ENCODE assay signal across 19 cellular contexts in the genomic region with DNA sequence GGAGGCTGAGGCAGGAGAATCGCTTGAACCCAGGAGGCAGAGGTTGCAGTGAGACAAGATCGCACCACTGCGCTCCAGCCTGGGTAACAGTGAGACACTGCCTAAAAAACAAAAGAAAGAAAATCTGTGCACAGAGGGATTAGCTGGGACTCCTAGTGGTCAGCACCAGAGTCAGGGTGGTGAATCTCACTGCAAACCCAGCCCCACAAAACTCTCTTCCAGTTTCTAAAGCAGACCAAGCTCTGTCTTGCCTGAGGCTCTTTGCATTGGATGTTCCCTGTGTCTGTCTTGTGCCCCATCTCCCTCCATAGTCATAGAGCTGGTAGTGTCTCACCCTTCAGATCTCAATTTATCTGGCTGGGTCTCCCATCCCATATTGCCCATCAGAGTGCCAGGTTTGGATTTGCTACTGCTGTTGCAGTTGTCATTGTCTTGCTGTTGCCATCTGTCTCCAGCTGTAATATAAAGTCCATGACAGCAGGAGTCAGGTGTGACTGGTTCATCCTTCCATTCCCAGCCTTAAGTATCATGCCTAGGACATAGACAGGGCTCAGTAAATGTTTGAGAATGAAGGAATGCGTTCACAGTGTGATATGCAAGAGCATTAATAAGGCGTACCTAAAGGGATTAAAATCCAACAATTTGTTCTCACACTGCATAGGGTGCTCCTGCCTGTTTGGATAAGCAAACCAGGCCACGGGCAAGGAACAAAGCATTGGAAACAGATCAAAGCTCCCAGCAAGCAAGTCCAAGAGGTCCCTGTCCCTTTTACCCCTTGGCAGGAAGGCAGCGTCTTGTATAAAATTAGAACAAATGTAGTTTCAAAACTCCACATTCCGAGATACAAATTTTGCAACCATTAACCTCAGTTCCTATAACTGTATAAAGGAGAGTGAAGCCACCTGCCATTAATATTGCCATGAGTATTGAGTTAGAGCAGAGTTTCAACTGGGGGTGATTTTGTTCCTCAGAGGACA.
DNase-seq lines count a peak whose midpoint lies in the region; ATAC-seq, FAIRE-seq and TF ChIP-seq lines count a peak whose summit lies in the region.
"Had no signal": no experiment of that assay in that cellular context is flagged by ENCODE, and none has a peak within 500 bp of the region (broad histone marks: within the 10 kb centered on the region; RNA-seq: fewer than 3 reads in every experiment).

No MANE protein-coding gene starts in this region.

- H4K20me1 ChIP-seq in H9 (ENCODE audit: control insufficient read depth, insufficient read depth, insufficient read length) (no peaks in the 10 kb centered on the region), keratinocyte (ENCODE audit: control insufficient read depth, extremely low read depth, insufficient read depth, low read length) (no peaks in the 10 kb centered on the region)

- H3T11ph ChIP-seq in H9 (ENCODE audit: low read length), result no peak overlapping the region

- H3K23me2 ChIP-seq in H9 (ENCODE audit: insufficient read length, low read depth, low read length, poor library complexity, severe bottlenecking), result no peaks in the 10 kb centered on the region

- H3K4me2 ChIP-seq in H9 (ENCODE audit: insufficient read depth, insufficient read length, low read length) (no peak overlapping the region), keratinocyte (ENCODE audit: control insufficient read depth, extremely low read depth, insufficient read depth, low read depth, low read length) (no peak overlapping the region)
- H3K4me2 ChIP-seq: A549 had no signal

- H2BK15ac ChIP-seq in H9 (ENCODE audit: low read depth, low read length), result no peak overlapping the region

- H3K27me3 ChIP-seq in A673 (replicated peaks; ENCODE audit: insufficient read depth, low read depth, low read length, poor library complexity) (no peaks in the 10 kb centered on the region), H9 (ENCODE audit: insufficient read depth, low read length) (no peaks in the 10 kb centered on the region), WERI-Rb-1 (ENCODE audit: insufficient read depth, low read depth, severe bottlenecking) (no peaks in the 10 kb centered on the region), keratinocyte (ENCODE audit: control insufficient read depth, extremely low read depth, insufficient read depth, low read length) (no peaks in the 10 kb centered on the region)
- H3K27me3 ChIP-seq: Peyer's patch had no signal

- no peak overlapping the region for H3K18ac ChIP-seq in H9 (ENCODE audit: insufficient read length, low read depth, low read length)

- H3K4me3 ChIP-seq in A673 (ENCODE audit: low read depth, low read length, poor library complexity, severe bottlenecking), result no peak overlapping the region
- no peak overlapping the region for H3K4me3 ChIP-seq in WERI-Rb-1 (ENCODE audit: low read depth, low read length)
- no peak overlapping the region for H3K4me3 ChIP-seq in keratinocyte (ENCODE audit: control insufficient read depth in 2 of 3, extremely low read depth in 1 of 3, insufficient read depth in 2 of 3, low read depth in 1 of 3, low read length in 3 of 3)
- H3K4me3 ChIP-seq: A549, Peyer's patch had no signal

- no peak for ATAC-seq in omental fat pad (ENCODE audit: low FRiP score)
- no peak for ATAC-seq in stimulated activated naive CD8-positive, alpha-beta T cell treated with anti-CD3 and anti-CD28 coated beads, Interleukin-15, Interleukin-2, amounts not matched to agents 100 U/mL and 50 U/mL, for 24 hours
- ATAC-seq: A549 had no signal

- no peak overlapping the region for H2BK12ac ChIP-seq in H9 (ENCODE audit: insufficient read length, low read depth, low read length)

- H3K14ac ChIP-seq in H9 (ENCODE audit: insufficient read depth, low read length), result no peak overlapping the region

- DNase-seq in A673 (ENCODE audit: low spot score), result peak; percentile 69
- no peak for DNase-seq in H9
- DNase-seq in WERI-Rb-1, result no peak
- DNase-seq in keratinocyte (ENCODE audit: low read depth, low spot score), result no peak
- no peak for DNase-seq in foreskin melanocyte
- no peak for DNase-seq in omental fat pad (ENCODE audit: low spot score)
- DNase-seq in stimulated activated naive CD8-positive, alpha-beta T cell treated with anti-CD3 and anti-CD28 coated beads, Interleukin-15, Interleukin-2, amounts not matched to agents 100 U/mL and 50 U/mL, for 24 hours, result no peak
- no peak for DNase-seq in globus pallidus (ENCODE audit: low spot score)
- DNase-seq: DMS79 treated with DMSO at 0.1 percent for 48 hours, H7, MM.1S, NCI-H1092 treated with DMSO at 0.1 percent for 48 hours, NCI-H146, NCI-H2081 treated with DMSO at 0.1 percent for 48 hours, NCI-H510A, NCI-H82, Peyer's patch had no signal

- intact Hi-C loops in A673 (cut with micrococcal nuclease; ENCODE audit: unreplicated experiment), result no loop called here

- peaks cover 23 to 36% of the 10 kb centered on the region in 2 experiments for H3K4me1 Mint-ChIP-seq in H9

- POLR2A ChIA-PET in A673 (lab: Charles Lee; ENCODE audit: low non-redundant PET), result no interaction called here

- no peaks in the 10 kb centered on the region for H3K79me1 ChIP-seq in H9 (ENCODE audit: insufficient read depth, low read depth, low read length, poor library complexity, severe bottlenecking)

- no peak overlapping the region for H2BK20ac ChIP-seq in H9 (ENCODE audit: low read depth, low read length, poor library complexity, severe bottlenecking)

- H3K9me1 ChIP-seq in keratinocyte (ENCODE audit: control insufficient read depth, extremely low read depth, insufficient read depth, low read length), result no peaks in the 10 kb centered on the region

- no peak overlapping the region for H4K8ac ChIP-seq in H9 (replicated peaks; ENCODE audit: insufficient read length, low read depth, low read length)

- WGBS in H9 (ENCODE audit: extremely low coverage, insufficient read length, low lambda C conversion rate), result no CpG with 5 or more reads among the region's 8 CpGs

- no peaks in the 10 kb centered on the region for H3K27me3 Mint-ChIP-seq in H9 (ENCODE audit: low read depth)

- FAIRE-seq in keratinocyte (lab: Jason Lieb, UNC), result peak; percentile 5
- FAIRE-seq: A549 had no signal

- H3K27ac ChIP-seq in A673 (ENCODE audit: low read depth, low read length, poor library complexity, severe bottlenecking), result no peak overlapping the region
- no peak overlapping the region for H3K27ac ChIP-seq in H9 (ENCODE audit: insufficient read length, low read depth, low read length)
- H3K27ac ChIP-seq in WERI-Rb-1, result no peak overlapping the region
- no peak overlapping the region for H3K27ac ChIP-seq in keratinocyte (ENCODE audit: control insufficient read depth, insufficient read depth, low read length)
- H3K27ac ChIP-seq: A549, C4-2B, Peyer's patch had no signal

- CTCF ChIA-PET in A673 (lab: Charles Lee), result no interaction called here

- no peak overlapping the region for H4K91ac ChIP-seq in H9 (ENCODE audit: insufficient read length, low read depth, low read length)

- no peak overlapping the region for H3K27ac Mint-ChIP-seq in H9

- no peak overlapping the region for H3K4me3 Mint-ChIP-seq in H9

- H3K9me3 Mint-ChIP-seq in H9, result no peaks in the 10 kb centered on the region

- H2BK120ac ChIP-seq in H9 (ENCODE audit: low read depth, low read length, poor library complexity, severe bottlenecking), result no peak overlapping the region

- H3K9ac ChIP-seq in H9 (ENCODE audit: extremely low read depth, insufficient read length, low read length) (no peak overlapping the region), keratinocyte (ENCODE audit: control insufficient read depth, extremely low read depth, insufficient read depth, low read length) (no peak overlapping the region)

- no peak overlapping the region for H4K5ac ChIP-seq in H9 (ENCODE audit: insufficient read length, low read depth, low read length)

- H3K36me3 ChIP-seq in A673 (ENCODE audit: insufficient read depth, low read length, poor library complexity, severe bottlenecking) (no peaks in the 10 kb centered on the region), WERI-Rb-1 (no peaks in the 10 kb centered on the region), keratinocyte (ENCODE audit: control insufficient read depth in 2 of 2, extremely low read depth in 1 of 2, insufficient read depth in 2 of 2, low read length in 2 of 2) (no peaks in the 10 kb centered on the region)
- H3K36me3 ChIP-seq: Peyer's patch had no signal

- dilution Hi-C loops in keratinocyte (cut with MboI; ENCODE audit: extremely low pct_ligation_motif_present, low sequenced_read_pairs), result no loop called here

- H3K79me2 ChIP-seq in H9 (ENCODE audit: insufficient read depth, low read length) (no peaks in the 10 kb centered on the region), keratinocyte (ENCODE audit: control insufficient read depth, insufficient read depth, low read length) (no peaks in the 10 kb centered on the region)

- BruUV-seq in A673 (replicated peaks; lab: Mats Ljungman, UMichigan), result no TSS peak

- no peak overlapping the region for H2BK5ac ChIP-seq in H9 (ENCODE audit: insufficient read length, low read length)

- H2AFZ ChIP-seq in H9 (ENCODE audit: low read length) (no peak overlapping the region), keratinocyte (ENCODE audit: control insufficient read depth, low read length) (no peak overlapping the region)

- H3K4me1 ChIP-seq in A673 (ENCODE audit: insufficient read depth, low read length, poor library complexity, severe bottlenecking), result peaks cover 20% of the 10 kb centered on the region
- no peaks in the 10 kb centered on the region for H3K4me1 ChIP-seq in H9 (ENCODE audit: insufficient read depth, low read length)
- no peaks in the 10 kb centered on the region for H3K4me1 ChIP-seq in keratinocyte (ENCODE audit: control insufficient read depth, extremely low read depth, insufficient read depth, low read length)
- H3K4me1 ChIP-seq: A549, Peyer's patch had no signal

- no peak overlapping the region for H3K4ac ChIP-seq in H9 (ENCODE audit: low read depth, low read length)

- no peaks in the 10 kb centered on the region for H3K36me3 Mint-ChIP-seq in H9 (ENCODE audit: insufficient read depth in 1 of 3, low read depth in 3 of 3)

- TF ChIP-seq CTCF in A673 (conservative IDR thresholded peaks at IDR 0.05; ENCODE audit: low read depth, low read length) (no peak), H9 (conservative IDR thresholded peaks at IDR 0.05) (peak; percentile 31; the same call in 1 of the 3 replicates), WERI-Rb-1 (IDR thresholded peaks at IDR 0.05; ENCODE audit: low read depth, low read length) (0 out of 2 replicates have a peak, but pooled peaks have one; percentile 4), keratinocyte (optimal IDR thresholded peaks at IDR 0.05 in 1 of 3, IDR thresholded peaks at IDR 0.05 in 1 of 3, conservative IDR thresholded peaks at IDR 0.05 in 1 of 3; ENCODE audit: extremely low read depth in 1 of 3, insufficient read depth in 2 of 3, low read length in 3 of 3) (no peak), omental fat pad (IDR thresholded peaks at IDR 0.05) (no peak)

- H3K9me3 ChIP-seq in A673 (ENCODE audit: low read depth, low read length, poor library complexity, severe bottlenecking), result no peaks in the 10 kb centered on the region
- no peaks in the 10 kb centered on the region for H3K9me3 ChIP-seq in H9 (ENCODE audit: control insufficient read depth, low read depth, low read length)
- H3K9me3 ChIP-seq in WERI-Rb-1 (ENCODE audit: severe bottlenecking), result no peaks in the 10 kb centered on the region
- H3K9me3 ChIP-seq in keratinocyte (ENCODE audit: control insufficient read depth, low read depth, low read length), result no peaks in the 10 kb centered on the region
- H3K9me3 ChIP-seq: A549, Peyer's patch had no signal

- H3K23ac ChIP-seq in H9 (ENCODE audit: insufficient read length, low read depth, low read length), result no peak overlapping the region

- no peak overlapping the region for H2AK5ac ChIP-seq in H9 (ENCODE audit: insufficient read length, low read length)

- H3K56ac ChIP-seq in H9 (ENCODE audit: insufficient read length, low read depth, low read length), result no peak overlapping the region

Comparison
In these comparisons a context has a peak if more than half of its experiments do, and no peak if none do; other contexts are left out.
1. CTCF ChIP-seq: peak in H9 (single experiment) and WERI-Rb-1 (single experiment); none in A673 (single experiment), keratinocyte (0 of 3) and omental fat pad (0 of 3).